ENCODE assay signal across 1 cellular context in genomic region chr19:50357178-50358100, GRCh38.
TF ChIP-seq lines count a peak whose summit lies in the region.

No MANE protein-coding gene starts in this region.

TF ChIP-seq in HepG2, 621 proteins besides CTCF, POLR2A, EP300 and RAD21 (continued from another document):
- peak; percentile 60 for TF ChIP-seq TEAD3 (CRISPR knock-in tag; optimal IDR thresholded peaks at IDR 0.05; ENCODE audit: borderline replicate concordance)
